Comparison of ENCODE assay signal across 13 cellular contexts in the genomic region with DNA sequence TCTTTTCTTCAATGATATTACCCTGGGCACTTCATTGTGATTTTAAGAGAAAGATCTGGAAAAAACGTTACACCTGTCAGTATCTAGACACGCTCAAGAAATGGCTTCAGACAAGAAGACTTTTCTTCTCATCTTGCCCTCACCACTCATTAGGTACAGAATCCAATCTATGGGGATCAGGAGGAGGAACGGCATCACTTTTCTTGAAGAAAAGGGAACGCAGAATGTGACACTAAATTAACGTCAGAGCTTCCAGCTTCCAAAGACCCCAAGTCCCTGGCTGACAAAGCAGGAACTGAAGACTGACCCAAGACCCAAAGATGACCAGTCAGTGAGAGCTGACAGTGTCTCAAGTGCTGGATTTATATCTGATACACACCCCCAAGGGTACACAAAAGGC. TPM values are rescaled to one million over a fixed set of nuclear protein-coding genes. Genes with fewer than 3 reads are reported as not detected.
DNase-seq lines count a peak whose midpoint lies in the region; ATAC-seq and TF ChIP-seq lines count a peak whose summit lies in the region.
"Had no signal": no experiment of that assay in that cellular context is flagged by ENCODE, and none has a peak within 500 bp of the region (broad histone marks: within the 10 kb centered on the region; RNA-seq: fewer than 3 reads in every experiment).

No MANE protein-coding gene starts in this region.

- DNase-seq in left ventricle myocardium inferior (no peak), Right ventricle myocardium superior (no peak), mesendoderm (no peak), upper lobe of left lung (no peak), 8988T (no peak), NCI-H524 treated with DMSO at 0.1 percent for 48 hours (lab: John Stamatoyannopoulos, UW) (no peak)
- no peak for DNase-seq in activated T-helper 1 cell treated with anti-CD3 and anti-CD28 coated beads, Interleukin-12 subunit alpha, Interleukin-12 subunit beta, Interleukin-2, Interleukin-4 antibody, amounts not matched to agents 30 ng/mL and 10 ng/mL and 1 ng/mL, durations not matched to agents 14 hours and 24 hours and 36 hours (ENCODE audit: low spot score)
- DNase-seq in stimulated activated CD4-positive, alpha-beta T cell treated with anti-CD3 and anti-CD28 coated beads, Interleukin-2, amount 100 ng/mL, for 24 hours = no peak
- DNase-seq: effector memory CD4-positive, alpha-beta T cell; NCI-H1417 treated with DMSO at 0.1 percent for 48 hours had no signal

- H3K4ac ChIP-seq in mesendoderm (ENCODE audit: low read depth, low read length) = no peak overlapping the region

- no peak overlapping the region for H2AK5ac ChIP-seq in mesendoderm (ENCODE audit: low read length)

- no peak overlapping the region for H3K4me3 ChIP-seq in left ventricle myocardium inferior
- H3K4me3 ChIP-seq in mesendoderm (ENCODE audit: low read length) = no peak overlapping the region
- H3K4me3 ChIP-seq in upper lobe of left lung = no peak overlapping the region
- H3K4me3 ChIP-seq: heart left ventricle had no signal

- no peak overlapping the region for H3K56ac ChIP-seq in mesendoderm (ENCODE audit: low read length)

- H3K4me2 ChIP-seq in mesendoderm (ENCODE audit: low read length) = no peak overlapping the region

- H3K4me1 Mint-ChIP-seq in activated T-helper 1 cell treated with anti-CD3 and anti-CD28 coated beads, Interleukin-12 subunit alpha, Interleukin-12 subunit beta, Interleukin-2, Interleukin-4 antibody, amounts not matched to agents 30 ng/mL and 10 ng/mL and 1 ng/mL, durations not matched to agents 14 hours and 24 hours and 36 hours (ENCODE audit: low read depth) = peaks cover 94% of the 10 kb centered on the region

- peaks cover 4% of the 10 kb centered on the region for H3K36me3 Mint-ChIP-seq in activated T-helper 1 cell treated with anti-CD3 and anti-CD28 coated beads, Interleukin-12 subunit alpha, Interleukin-12 subunit beta, Interleukin-2, Interleukin-4 antibody, amounts not matched to agents 30 ng/mL and 10 ng/mL and 1 ng/mL, durations not matched to agents 14 hours and 24 hours and 36 hours (ENCODE audit: low read depth)

- H3K4me1 ChIP-seq in left ventricle myocardium inferior (peaks cover 100% of the 10 kb centered on the region), mesendoderm (ENCODE audit: control insufficient read depth, low read depth, low read length) (peaks cover 20% of the 10 kb centered on the region), upper lobe of left lung (peaks cover 99 to 100% (median 100%) of the 10 kb centered on the region in 4 donors)

- intact Hi-C loops in left ventricle myocardium inferior (cut with micrococcal nuclease) (no loop called here), Right ventricle myocardium superior (cut with DNase I) (loop anchor here (5.0 kb wide), 1 partner anchor 48 kb away; the partner anchor contains the start of gene BRD4)
- intact Hi-C loops in activated T-helper 1 cell treated with anti-CD3 and anti-CD28 coated beads, Interleukin-12 subunit alpha, Interleukin-12 subunit beta, Interleukin-2, Interleukin-4 antibody, amounts not matched to agents 30 ng/mL and 10 ng/mL and 1 ng/mL, durations not matched to agents 14 hours and 24 hours and 36 hours (cut with micrococcal nuclease) = no loop called here

- peak overlapping the region; percentile 18 for H3K23ac ChIP-seq in mesendoderm (ENCODE audit: low read length)

- WGBS in mesendoderm (ENCODE audit: extremely low coverage, insufficient coverage, low lambda C conversion rate) = no CpG with 5 or more reads among the region's 5 CpGs
- WGBS in upper lobe of left lung, 2 donors = 86 to 96% methylated on average over 5 of the region's 5 CpGs

- H3K9me3 Mint-ChIP-seq in activated T-helper 1 cell treated with anti-CD3 and anti-CD28 coated beads, Interleukin-12 subunit alpha, Interleukin-12 subunit beta, Interleukin-2, Interleukin-4 antibody, amounts not matched to agents 30 ng/mL and 10 ng/mL and 1 ng/mL, durations not matched to agents 14 hours and 24 hours and 36 hours = no peaks in the 10 kb centered on the region

- H3K79me2 ChIP-seq in mesendoderm (ENCODE audit: control insufficient read depth, insufficient read depth, low read length) = peaks cover 99% of the 10 kb centered on the region

- no peak overlapping the region for H2BK120ac ChIP-seq in mesendoderm (ENCODE audit: low read depth, low read length)

- H2BK5ac ChIP-seq in mesendoderm (ENCODE audit: low read length) = no peak overlapping the region

- TF ChIP-seq POLR2A in upper lobe of left lung (IDR thresholded peaks at IDR 0.05) = no peak

- H3K27ac ChIP-seq in left ventricle myocardium inferior (replicated peaks) = peak overlapping the region; percentile 86
- H3K27ac ChIP-seq in mesendoderm (ENCODE audit: low read depth, low read length) = no peak overlapping the region
- peak overlapping the region; percentile 32 to 59 (median 40) for H3K27ac ChIP-seq in upper lobe of left lung

- H3K27me3 Mint-ChIP-seq in activated T-helper 1 cell treated with anti-CD3 and anti-CD28 coated beads, Interleukin-12 subunit alpha, Interleukin-12 subunit beta, Interleukin-2, Interleukin-4 antibody, amounts not matched to agents 30 ng/mL and 10 ng/mL and 1 ng/mL, durations not matched to agents 14 hours and 24 hours and 36 hours (ENCODE audit: insufficient read depth) = no peaks in the 10 kb centered on the region

- H3K4me3 Mint-ChIP-seq in activated T-helper 1 cell treated with anti-CD3 and anti-CD28 coated beads, Interleukin-12 subunit alpha, Interleukin-12 subunit beta, Interleukin-2, Interleukin-4 antibody, amounts not matched to agents 30 ng/mL and 10 ng/mL and 1 ng/mL, durations not matched to agents 14 hours and 24 hours and 36 hours = no peak overlapping the region

- peak overlapping the region; percentile 81 for H3K27ac Mint-ChIP-seq in activated T-helper 1 cell treated with anti-CD3 and anti-CD28 coated beads, Interleukin-12 subunit alpha, Interleukin-12 subunit beta, Interleukin-2, Interleukin-4 antibody, amounts not matched to agents 30 ng/mL and 10 ng/mL and 1 ng/mL, durations not matched to agents 14 hours and 24 hours and 36 hours

- no peak overlapping the region for H3K9ac ChIP-seq in mesendoderm (ENCODE audit: low read length)

- TF ChIP-seq CTCF in left ventricle myocardium inferior (IDR thresholded peaks at IDR 0.05; ENCODE audit: borderline replicate concordance) (no peak), upper lobe of left lung (IDR thresholded peaks at IDR 0.05) (no peak)

- H3K27me3 ChIP-seq in left ventricle myocardium inferior (ENCODE audit: low read depth) (no peaks in the 10 kb centered on the region), mesendoderm (ENCODE audit: insufficient read depth, low read length, poor library complexity) (no peaks in the 10 kb centered on the region), upper lobe of left lung (no peaks in the 10 kb centered on the region)
- H3K27me3 ChIP-seq: heart left ventricle had no signal

- H4K5ac ChIP-seq in mesendoderm (ENCODE audit: low read length) = no peak overlapping the region

- no peak for ATAC-seq in Right ventricle myocardium superior (ENCODE audit: poor library complexity)
- ATAC-seq in upper lobe of left lung (ENCODE audit: low FRiP score in 2 of 2) = no peak

- H2BK15ac ChIP-seq in mesendoderm (replicated peaks; ENCODE audit: low read depth) = no peak overlapping the region

- H4K8ac ChIP-seq in mesendoderm (ENCODE audit: low read depth, low read length) = no peak overlapping the region

- no peak for TF ChIP-seq EP300 in upper lobe of left lung (IDR thresholded peaks at IDR 0.05)

- no peak overlapping the region for H3K18ac ChIP-seq in mesendoderm (ENCODE audit: low read length)

- H3K9me3 ChIP-seq in left ventricle myocardium inferior (replicated peaks) (no peaks in the 10 kb centered on the region), upper lobe of left lung (no peaks in the 10 kb centered on the region)
- H3K9me3 ChIP-seq: heart left ventricle had no signal

- peaks cover 18% of the 10 kb centered on the region for H3K79me1 ChIP-seq in mesendoderm (ENCODE audit: low read length)

- H3K36me3 ChIP-seq in left ventricle myocardium inferior (no peaks in the 10 kb centered on the region), mesendoderm (ENCODE audit: control insufficient read depth, insufficient read depth, low read length) (no peaks in the 10 kb centered on the region), upper lobe of left lung (no peaks in the 10 kb centered on the region)
- H3K36me3 ChIP-seq: heart left ventricle had no signal

RNA-seq across cellular contexts. Expression of gene BRD4, which starts 48.2 kb away (rescaled TPM):
- total RNA-seq in left ventricle myocardium inferior = 60.9 TPM
- 55.1 TPM for total RNA-seq in Right ventricle myocardium superior
- total RNA-seq in activated T-helper 1 cell treated with anti-CD3 and anti-CD28 coated beads, Interleukin-12 subunit alpha, Interleukin-12 subunit beta, Interleukin-2, Interleukin-4 antibody, amounts not matched to agents 30 ng/mL and 10 ng/mL and 1 ng/mL, durations not matched to agents 14 hours and 24 hours and 36 hours = 122 and 129 TPM in 2 replicates
- polyA plus RNA-seq in mesendoderm (2013, experiment 1 of 2) = 94.5 TPM
- 93.4 TPM for polyA plus RNA-seq in mesendoderm (2013, experiment 2 of 2)
- 100 to 1,000 TPM in 1 of 6 donors, 10 to 100 TPM in 5; 41.9 to 117 (median 79.3) TPM for total RNA-seq in upper lobe of left lung

RNA-seq across cellular contexts. Expression of gene EPHX3, which starts 51.8 kb away (rescaled TPM):
- total RNA-seq in left ventricle myocardium inferior = not detected
- 0.27 TPM for total RNA-seq in Right ventricle myocardium superior
- 0.20 TPM in 1 of 2 replicates, not detected in the other for total RNA-seq in activated T-helper 1 cell treated with anti-CD3 and anti-CD28 coated beads, Interleukin-12 subunit alpha, Interleukin-12 subunit beta, Interleukin-2, Interleukin-4 antibody, amounts not matched to agents 30 ng/mL and 10 ng/mL and 1 ng/mL, durations not matched to agents 14 hours and 24 hours and 36 hours
- 20.0 TPM for polyA plus RNA-seq in mesendoderm (2013, experiment 1 of 2)
- 20.1 TPM for polyA plus RNA-seq in mesendoderm (2013, experiment 2 of 2)
- total RNA-seq in upper lobe of left lung = 1 to 10 TPM; 2.0 to 4.8 (median 2.3) TPM
- total RNA-seq: lung microvascular endothelial cell, SK-MEL-5 had no signal
